Comparison of ENCODE assay signal across 9 cellular contexts in genomic region chr1:114152211-114153050, GRCh38. TPM values are rescaled to one million over a fixed set of nuclear protein-coding genes. Genes with fewer than 3 reads are reported as not detected.
DNase-seq lines count a peak whose midpoint lies in the region; ATAC-seq and TF ChIP-seq lines count a peak whose summit lies in the region.
"Had no signal": no experiment of that assay in that cellular context is flagged by ENCODE, and none has a peak within 500 bp of the region (broad histone marks: within the 10 kb centered on the region; RNA-seq: fewer than 3 reads in every experiment).

No MANE protein-coding gene starts in this region.

- no peaks in the 10 kb centered on the region for H3K9me3 Mint-ChIP-seq in activated naive CD4-positive, alpha-beta T cell treated with anti-CD3 and anti-CD28 coated beads, Interleukin-2, amount 50 U/mL, for 72 hours

- no peak for TF ChIP-seq POLR2A in gastrocnemius medialis (IDR thresholded peaks at IDR 0.05)

- H3K27ac ChIP-seq in right atrium auricular region, result no peak overlapping the region
- H3K27ac ChIP-seq in gastrocnemius medialis, result no peak overlapping the region
- H3K27ac ChIP-seq in SJCRH30, result no peak overlapping the region

- peak in 1 of 2 donors; percentile 24 for TF ChIP-seq CTCF in right atrium auricular region (IDR thresholded peaks at IDR 0.05)
- TF ChIP-seq CTCF in gastrocnemius medialis (IDR thresholded peaks at IDR 0.05 in 4 of 5, conservative IDR thresholded peaks at IDR 0.05 in 1 of 5), result peak in 1 of 5 experiments; percentile 11

- in situ Hi-C loops in gastrocnemius medialis (cut with MboI; ENCODE audit: low sequenced_read_pairs in 4 of 4), result no loop called here

- intact Hi-C loops in Right ventricle myocardium inferior (cut with DNase I) (no loop called here), cardiac septum (cut with DNase I) (no loop called here), gastrocnemius medialis (cut with DNase I; ENCODE audit: low total_unique reads) (loop anchor here (2.0 kb wide), 1 partner anchor 176 kb away; no protein-coding TSS in a partner anchor)

- no peaks in the 10 kb centered on the region for H3K9me3 ChIP-seq in right atrium auricular region
- no peaks in the 10 kb centered on the region for H3K9me3 ChIP-seq in gastrocnemius medialis
- H3K9me3 ChIP-seq in SJCRH30 (replicated peaks), result no peaks in the 10 kb centered on the region

- H3K36me3 ChIP-seq in right atrium auricular region, result no peaks in the 10 kb centered on the region
- no peaks in the 10 kb centered on the region for H3K36me3 ChIP-seq in gastrocnemius medialis
- H3K36me3 ChIP-seq in SJCRH30, result no peaks in the 10 kb centered on the region

- H3K27ac Mint-ChIP-seq in activated naive CD4-positive, alpha-beta T cell treated with anti-CD3 and anti-CD28 coated beads, Interleukin-2, amount 50 U/mL, for 72 hours, result no peak overlapping the region

- H3K4me1 ChIP-seq in right atrium auricular region (peaks cover 0 to 32% of the 10 kb centered on the region in 2 donors), gastrocnemius medialis (peaks cover 13 to 24% of the 10 kb centered on the region in 2 donors), SJCRH30 (no peaks in the 10 kb centered on the region)

- H3K36me3 Mint-ChIP-seq in activated naive CD4-positive, alpha-beta T cell treated with anti-CD3 and anti-CD28 coated beads, Interleukin-2, amount 50 U/mL, for 72 hours, result peaks cover 0 to 9% of the 10 kb centered on the region in 2 donors

- peak; percentile 78 for ATAC-seq in Right ventricle myocardium inferior
- ATAC-seq in activated naive CD4-positive, alpha-beta T cell treated with anti-CD3 and anti-CD28 coated beads, Interleukin-2, amount 50 U/mL, for 72 hours, result peak; percentile 45 to 47
- peak; percentile 72 to 80 for ATAC-seq in gastrocnemius medialis
- no peak for ATAC-seq in GM21717 (IDR thresholded peaks at IDR 0.05; ENCODE audit: unreplicated experiment)

- DNase-seq in Right ventricle myocardium inferior (ENCODE audit: missing footprints), result no peak
- no peak for DNase-seq in cardiac septum (ENCODE audit: low spot score)
- DNase-seq in activated naive CD4-positive, alpha-beta T cell treated with anti-CD3 and anti-CD28 coated beads, Interleukin-2, amount 50 U/mL, for 72 hours (ENCODE audit: low spot score in 2 of 2), result peak in 1 of 2 donors; percentile 31
- no peak for DNase-seq in right atrium auricular region (ENCODE audit: low spot score)
- DNase-seq in gastrocnemius medialis, result no peak
- DNase-seq in effector CD8-positive, alpha-beta T cell (lab: John Stamatoyannopoulos, UW), result no peak
- no peak for DNase-seq in SJCRH30

- H3K4me3 ChIP-seq in right atrium auricular region (peak overlapping the region; percentile 18 to 50), gastrocnemius medialis (peak overlapping the region; percentile 38 to 59 (median 52)), SJCRH30 (no peak overlapping the region)

- H3K27me3 ChIP-seq in right atrium auricular region (peaks cover 35 to 55% of the 10 kb centered on the region in 2 donors), gastrocnemius medialis (peaks cover 52 to 59% (median 58%) of the 10 kb centered on the region in 3 donors), SJCRH30 (no peaks in the 10 kb centered on the region)

RNA-seq across cellular contexts. Expression of gene SYT6, which starts 1.2 kb away (rescaled TPM):
- total RNA-seq in Right ventricle myocardium inferior (not detected), cardiac septum (0.22 TPM), right atrium auricular region (not detected), gastrocnemius medialis (under 1 TPM in 1 of 4 donors, not detected in 3; 0.20 TPM)
- total RNA-seq in activated naive CD4-positive, alpha-beta T cell treated with anti-CD3 and anti-CD28 coated beads, Interleukin-2, amount 50 U/mL, for 72 hours, result under 1 TPM in 1 of 2 donors, not detected in 1; 0.11 TPM
- total RNA-seq in SJCRH30 (2014; rRNA removed; shearing (Covaris generic)), result 0.04 and 0.08 TPM in 2 replicates
- total RNA-seq: activated CD8-positive, alpha-beta memory T cell treated with anti-CD3 and anti-CD28 coated beads for 36 hours had no signal
